Comparison of ENCODE assay signal across 17 cellular contexts in the genomic region with DNA sequence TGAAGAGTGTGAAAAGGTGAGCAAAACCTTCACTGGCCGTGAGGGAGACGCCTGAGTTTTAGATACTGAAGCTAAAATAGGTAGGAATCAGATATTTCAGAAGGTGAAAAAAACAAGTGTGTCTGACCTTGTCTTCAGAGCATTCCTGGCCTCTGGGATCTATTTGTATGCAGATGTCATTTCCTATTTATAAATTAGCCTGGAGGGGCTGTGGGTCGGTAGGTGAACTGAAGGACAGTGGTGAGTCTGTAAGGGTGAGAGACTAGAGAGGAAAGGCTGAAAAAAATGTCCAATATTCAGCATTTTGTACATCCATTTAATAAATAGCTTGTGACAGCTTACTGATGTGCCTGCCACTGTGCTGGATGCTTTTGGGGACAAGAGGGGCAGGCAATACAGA.
"Had no signal": no experiment of that assay in that cellular context is flagged by ENCODE, and none has a peak within 500 bp of the region (broad histone marks: within the 10 kb centered on the region; RNA-seq: fewer than 3 reads in every experiment).

No MANE protein-coding gene starts in this region.

- H3K4me1 ChIP-seq: foreskin keratinocyte, spleen, upper lobe of right lung had no signal

- H3K4me3 ChIP-seq: sigmoid colon, spleen, upper lobe of right lung had no signal

- DNase-seq: activated CD4-positive, alpha-beta T cell treated with anti-CD3 and anti-CD28 coated beads for 1 hour; activated CD4-positive, alpha-beta T cell treated with anti-CD3 and anti-CD28 coated beads, Interleukin-2, amount 50 U/mL, for 1 hour; activated naive CD4-positive, alpha-beta T cell treated with Interleukin-2 at 50 U/mL for 16 hours; activated naive CD8-positive, alpha-beta T cell treated with anti-CD3 and anti-CD28 coated beads for 36 hours; activated T-cell treated with anti-CD3 and anti-CD28 coated beads, Interleukin-2, amount 50 U/mL, for 24 hours; effector CD4-positive, alpha-beta T cell; erythroblast; foreskin keratinocyte; kidney glomerular epithelial cell; naive B cell; spleen; stimulated activated CD4-positive, alpha-beta T cell treated with anti-CD3 and anti-CD28 coated beads, Interleukin-4, amount 100 ng/mL, for 1 hour; stimulated activated naive CD4-positive, alpha-beta T cell; T-cell; upper lobe of right lung had no signal

- H3K9me3 ChIP-seq: sigmoid colon, spleen, upper lobe of right lung had no signal

- H3K27me3 ChIP-seq: spleen, upper lobe of right lung had no signal

- H3K36me3 ChIP-seq: sigmoid colon, spleen, upper lobe of right lung, WERI-Rb-1 had no signal

- ATAC-seq: foreskin keratinocyte, T-cell, upper lobe of right lung had no signal

- H3K27ac ChIP-seq: foreskin keratinocyte, spleen, upper lobe of right lung, WERI-Rb-1 had no signal
